In genomic region chr2:179050735-179051134, GRCh38 we compare ENCODE assay signal across 14 cellular contexts. TPM values are rescaled to one million over a fixed set of nuclear protein-coding genes. Genes with fewer than 3 reads are reported as not detected.
DNase-seq lines count a peak whose midpoint lies in the region; ATAC-seq and TF ChIP-seq lines count a peak whose summit lies in the region.
"Had no signal": no experiment of that assay in that cellular context is flagged by ENCODE, and none has a peak within 500 bp of the region (broad histone marks: within the 10 kb centered on the region; RNA-seq: fewer than 3 reads in every experiment).

No MANE protein-coding gene starts in this region.

- no peak for DNase-seq in activated naive CD8-positive, alpha-beta T cell treated with anti-CD3 and anti-CD28 coated beads, Interleukin-2, amount 50 U/mL, for 24 hours
- DNase-seq in activated naive CD8-positive, alpha-beta T cell treated with anti-CD3 and anti-CD28 coated beads for 36 hours, result no peak
- DNase-seq in memory B cell (ENCODE audit: low spot score in 2 of 2), result no peak
- no peak for DNase-seq in thoracic aorta (ENCODE audit: low spot score)
- DNase-seq in tibial artery, result no peak
- DNase-seq in lower leg skin (ENCODE audit: low spot score in 2 of 2), result no peak
- DNase-seq: HCEC 1CT, pancreas, transverse colon had no signal

- TF ChIP-seq POLR2A in lower leg skin (IDR thresholded peaks at IDR 0.05), result no peak

- no peaks in the 10 kb centered on the region for H3K27me3 Mint-ChIP-seq in activated naive CD8-positive, alpha-beta T cell
- H3K27me3 Mint-ChIP-seq in activated naive CD8-positive, alpha-beta T cell treated with anti-CD3 and anti-CD28 coated beads, Interleukin-2, amount 50 U/mL, for 24 hours, result no peaks in the 10 kb centered on the region
- H3K27me3 Mint-ChIP-seq in activated naive CD8-positive, alpha-beta T cell treated with anti-CD3 and anti-CD28 coated beads for 36 hours, result no peaks in the 10 kb centered on the region
- H3K27me3 Mint-ChIP-seq in memory B cell, result no peaks in the 10 kb centered on the region
- H3K27me3 Mint-ChIP-seq: dendritic cell treated with granulocyte-macrophage colony-stimulating factor and Interleukin-4, amounts not matched to agents 40 ng/mL and 50 ng/mL, for 4 days had no signal

- intact Hi-C loops in tibial artery (cut with DNase I; ENCODE audit: low total_unique reads) (no loop called here), lower leg skin (cut with DNase I; ENCODE audit: low total_unique reads) (no loop called here)

- H3K36me3 ChIP-seq in thoracic aorta (no peaks in the 10 kb centered on the region), tibial artery (no peaks in the 10 kb centered on the region)
- H3K36me3 ChIP-seq: esophagus muscularis mucosa, pancreas, transverse colon had no signal

- no peak for ATAC-seq in activated naive CD8-positive, alpha-beta T cell treated with anti-CD3 and anti-CD28 coated beads, Interleukin-2, amount 50 U/mL, for 24 hours
- ATAC-seq in memory B cell (ENCODE audit: low read depth) (no peak), thoracic aorta (ENCODE audit: insufficient number of reproducible peaks, low FRiP score, low read depth) (no peak), HG03571 (IDR thresholded peaks at IDR 0.05; ENCODE audit: unreplicated experiment) (no peak)

- peaks cover 51% of the 10 kb centered on the region for H3K4me1 Mint-ChIP-seq in activated naive CD8-positive, alpha-beta T cell (ENCODE audit: low read depth)
- peaks cover 45% of the 10 kb centered on the region for H3K4me1 Mint-ChIP-seq in activated naive CD8-positive, alpha-beta T cell treated with anti-CD3 and anti-CD28 coated beads, Interleukin-2, amount 50 U/mL, for 24 hours
- H3K4me1 Mint-ChIP-seq in activated naive CD8-positive, alpha-beta T cell treated with anti-CD3 and anti-CD28 coated beads for 36 hours, result peaks cover 35% of the 10 kb centered on the region
- H3K4me1 Mint-ChIP-seq in memory B cell, result peaks cover 19% of the 10 kb centered on the region

- peaks cover 17 to 28% of the 10 kb centered on the region in 2 donors for H3K4me1 ChIP-seq in thoracic aorta (ENCODE audit: control insufficient read depth in 1 of 2, low read depth in 2 of 2)
- peaks cover 0 to 23% (median 0%) of the 10 kb centered on the region in 4 donors for H3K4me1 ChIP-seq in tibial artery

- H3K27ac Mint-ChIP-seq in activated naive CD8-positive, alpha-beta T cell, result peak overlapping the region; percentile 43
- H3K27ac Mint-ChIP-seq in activated naive CD8-positive, alpha-beta T cell treated with anti-CD3 and anti-CD28 coated beads, Interleukin-2, amount 50 U/mL, for 24 hours, result no peak overlapping the region
- H3K27ac Mint-ChIP-seq in activated naive CD8-positive, alpha-beta T cell treated with anti-CD3 and anti-CD28 coated beads for 36 hours, result no peak overlapping the region
- peak overlapping the region; percentile 12 for H3K27ac Mint-ChIP-seq in memory B cell
- H3K27ac Mint-ChIP-seq: dendritic cell treated with granulocyte-macrophage colony-stimulating factor and Interleukin-4, amounts not matched to agents 40 ng/mL and 50 ng/mL, for 4 days had no signal

- H3K9me3 ChIP-seq in thoracic aorta (no peaks in the 10 kb centered on the region), tibial artery (no peaks in the 10 kb centered on the region)
- H3K9me3 ChIP-seq: esophagus muscularis mucosa, pancreas, transverse colon had no signal

- H3K27me3 ChIP-seq in thoracic aorta (replicated peaks; ENCODE audit: insufficient read depth) (no peaks in the 10 kb centered on the region), tibial artery (no peaks in the 10 kb centered on the region)
- H3K27me3 ChIP-seq: esophagus muscularis mucosa, pancreas, transverse colon had no signal

- H3K4me3 ChIP-seq in thoracic aorta (peak overlapping the region; percentile 59), tibial artery (no peak overlapping the region), lower leg skin (ENCODE audit: low read depth, poor library complexity, severe bottlenecking) (no peak overlapping the region)

- H3K9me3 Mint-ChIP-seq in activated naive CD8-positive, alpha-beta T cell (ENCODE audit: low read depth), result no peaks in the 10 kb centered on the region
- H3K9me3 Mint-ChIP-seq in activated naive CD8-positive, alpha-beta T cell treated with anti-CD3 and anti-CD28 coated beads, Interleukin-2, amount 50 U/mL, for 24 hours, result no peaks in the 10 kb centered on the region
- peaks cover 3% of the 10 kb centered on the region for H3K9me3 Mint-ChIP-seq in activated naive CD8-positive, alpha-beta T cell treated with anti-CD3 and anti-CD28 coated beads for 36 hours
- H3K9me3 Mint-ChIP-seq in memory B cell, result no peaks in the 10 kb centered on the region
- H3K9me3 Mint-ChIP-seq: dendritic cell treated with granulocyte-macrophage colony-stimulating factor and Interleukin-4, amounts not matched to agents 40 ng/mL and 50 ng/mL, for 4 days had no signal

- TF ChIP-seq CTCF in thoracic aorta (IDR thresholded peaks at IDR 0.05) (no peak), tibial artery (IDR thresholded peaks at IDR 0.05) (no peak), lower leg skin (IDR thresholded peaks at IDR 0.05) (no peak)

- H3K4me3 Mint-ChIP-seq in activated naive CD8-positive, alpha-beta T cell, result peak overlapping the region; percentile 94
- no peak overlapping the region for H3K4me3 Mint-ChIP-seq in activated naive CD8-positive, alpha-beta T cell treated with anti-CD3 and anti-CD28 coated beads, Interleukin-2, amount 50 U/mL, for 24 hours
- peak overlapping the region; percentile 15 for H3K4me3 Mint-ChIP-seq in activated naive CD8-positive, alpha-beta T cell treated with anti-CD3 and anti-CD28 coated beads for 36 hours
- no peak overlapping the region for H3K4me3 Mint-ChIP-seq in memory B cell
- H3K4me3 Mint-ChIP-seq: dendritic cell treated with granulocyte-macrophage colony-stimulating factor and Interleukin-4, amounts not matched to agents 40 ng/mL and 50 ng/mL, for 4 days had no signal

- H3K36me3 Mint-ChIP-seq in activated naive CD8-positive, alpha-beta T cell, result peaks cover 10% of the 10 kb centered on the region
- H3K36me3 Mint-ChIP-seq in activated naive CD8-positive, alpha-beta T cell treated with anti-CD3 and anti-CD28 coated beads, Interleukin-2, amount 50 U/mL, for 24 hours (ENCODE audit: low read depth), result peaks cover 2% of the 10 kb centered on the region
- peaks cover 12% of the 10 kb centered on the region for H3K36me3 Mint-ChIP-seq in activated naive CD8-positive, alpha-beta T cell treated with anti-CD3 and anti-CD28 coated beads for 36 hours
- H3K36me3 Mint-ChIP-seq in memory B cell, result no peaks in the 10 kb centered on the region

- H3K27ac ChIP-seq in thoracic aorta (no peak overlapping the region), tibial artery (no peak overlapping the region)
- H3K27ac ChIP-seq: transverse colon had no signal

RNA-seq across cellular contexts. Expression of gene CCDC141, which starts 0.8 kb away (rescaled TPM):
- 1 to 10 TPM; 4.8 to 5.6 TPM for total RNA-seq in activated naive CD8-positive, alpha-beta T cell treated with anti-CD3 and anti-CD28 coated beads for 36 hours
- total RNA-seq in thoracic aorta (1 to 10 TPM; 2.4 to 4.8 TPM), lower leg skin (under 1 TPM in 3 of 4 donors, not detected in 1; 0.15 to 0.71 (median 0.17) TPM)
- total RNA-seq: MCF 10A had no signal

Comparison
In these comparisons a context has a peak if more than half of its experiments do, and no peak if none do; other contexts are left out.
1. H3K27ac Mint-ChIP-seq: peak in activated naive CD8-positive, alpha-beta T cell (single experiment) and memory B cell (single experiment); none in activated naive CD8-positive, alpha-beta T cell treated with anti-CD3 and anti-CD28 coated beads, Interleukin-2, amount 50 U/mL, for 24 hours (single experiment) and activated naive CD8-positive, alpha-beta T cell treated with anti-CD3 and anti-CD28 coated beads for 36 hours (single experiment).
2. H3K4me3 Mint-ChIP-seq: peak in activated naive CD8-positive, alpha-beta T cell (single experiment) and activated naive CD8-positive, alpha-beta T cell treated with anti-CD3 and anti-CD28 coated beads for 36 hours (single experiment); none in activated naive CD8-positive, alpha-beta T cell treated with anti-CD3 and anti-CD28 coated beads, Interleukin-2, amount 50 U/mL, for 24 hours (single experiment) and memory B cell (single experiment).